In genomic region chr3:156552973-156553372, GRCh38 we compare ENCODE assay signal across 1 cellular context.
TF ChIP-seq lines count a peak whose summit lies in the region.

No MANE protein-coding gene starts in this region.

TF ChIP-seq in SK-N-SH, 30 proteins besides CTCF, POLR2A, EP300 and RAD21 (continued from another document):
- TF ChIP-seq IRF3 (IDR thresholded peaks at IDR 0.05; ENCODE audit: low read depth, low read length) (no peak), EZH2phosphoT487 (IDR thresholded peaks at IDR 0.05; ENCODE audit: borderline replicate concordance, low read depth) (no peak), FOXM1 (IDR thresholded peaks at IDR 0.05; ENCODE audit: low read depth) (no peak), FOXJ3 (CRISPR knock-in tag; IDR thresholded peaks at IDR 0.05) (no peak), MEF2A (IDR thresholded peaks at IDR 0.05; ENCODE audit: borderline replicate concordance, low read depth) (no peak), USF2 (IDR thresholded peaks at IDR 0.05; ENCODE audit: borderline replicate concordance, low read depth, low read length) (no peak), MXI1 (IDR thresholded peaks at IDR 0.05; ENCODE audit: low read depth, low read length) (no peak)
